ENCODE assay signal across 9 cellular contexts in genomic region chr20:62980970-62981369, GRCh38. TPM values are rescaled to one million over a fixed set of nuclear protein-coding genes. Genes with fewer than 3 reads are reported as not detected.
DNase-seq lines count a peak whose midpoint lies in the region; ATAC-seq lines count a peak whose summit lies in the region.
"Had no signal": no experiment of that assay in that cellular context is flagged by ENCODE, and none has a peak within 500 bp of the region (broad histone marks: within the 10 kb centered on the region; RNA-seq: fewer than 3 reads in every experiment).

No MANE protein-coding gene starts in this region.

- H3K27ac Mint-ChIP-seq in activated T-helper 17 cell treated with anti-CD3 and anti-CD28 coated beads, Interleukin-2, amount 50 U/mL, for 72 hours = no peak overlapping the region

- no peak for ATAC-seq in activated T-helper 17 cell treated with anti-CD3 and anti-CD28 coated beads, Interleukin-2, amount 50 U/mL, for 72 hours (replicated peaks)
- ATAC-seq in GM21529 (IDR thresholded peaks at IDR 0.05; ENCODE audit: unreplicated experiment) = no peak

- WGBS in GM23248 (ENCODE audit: low coverage in 1 of 2, low lambda C conversion rate in 2 of 2, missing lambda C conversion rate in 2 of 2), 2 experiments = 5 to 8% methylated on average over 19 to 27 of the region's 28 CpGs

- in situ Hi-C loops in GM23248 (cut with MboI) = no loop called here

- H4K20me1 ChIP-seq in GM23248 (ENCODE audit: insufficient read depth) = no peaks in the 10 kb centered on the region

- H3K4me1 ChIP-seq in GM23248 (ENCODE audit: insufficient read depth) = no peaks in the 10 kb centered on the region

- no peaks in the 10 kb centered on the region for H3K36me3 Mint-ChIP-seq in activated T-helper 17 cell treated with anti-CD3 and anti-CD28 coated beads, Interleukin-2, amount 50 U/mL, for 72 hours (ENCODE audit: low read depth)

- peaks cover 37% of the 10 kb centered on the region for H3K27me3 ChIP-seq in GM23248 (replicated peaks; ENCODE audit: insufficient read depth)

- no peak overlapping the region for H3K27ac ChIP-seq in GM23248

- H3K36me3 ChIP-seq in GM23248 (ENCODE audit: low read depth) = no peaks in the 10 kb centered on the region

- H3K79me2 ChIP-seq in GM23248 (ENCODE audit: insufficient read depth) = no peaks in the 10 kb centered on the region

- H3K9ac ChIP-seq in GM23248 = no peak overlapping the region

- peak overlapping the region; percentile 7 for H3K4me3 Mint-ChIP-seq in activated T-helper 17 cell treated with anti-CD3 and anti-CD28 coated beads, Interleukin-2, amount 50 U/mL, for 72 hours

- H3K9me2 ChIP-seq in GM23248 (ENCODE audit: insufficient read depth) = no peaks in the 10 kb centered on the region

- H2AFZ ChIP-seq in GM23248 = no peak overlapping the region

- H3F3A ChIP-seq in GM23248 (ENCODE audit: insufficient read depth) = no peaks in the 10 kb centered on the region

- H3K27me3 Mint-ChIP-seq in activated T-helper 17 cell treated with anti-CD3 and anti-CD28 coated beads, Interleukin-2, amount 50 U/mL, for 72 hours = peaks cover 15% of the 10 kb centered on the region

- no peaks in the 10 kb centered on the region for H3K9me3 ChIP-seq in GM23248 (ENCODE audit: low read depth)

- H3K4me1 Mint-ChIP-seq in activated T-helper 17 cell treated with anti-CD3 and anti-CD28 coated beads, Interleukin-2, amount 50 U/mL, for 72 hours = no peaks in the 10 kb centered on the region

- no peaks in the 10 kb centered on the region for H3K9me3 Mint-ChIP-seq in activated T-helper 17 cell treated with anti-CD3 and anti-CD28 coated beads, Interleukin-2, amount 50 U/mL, for 72 hours

- no peak overlapping the region for H3K4me2 ChIP-seq in GM23248 (ENCODE audit: unreplicated experiment)

- no peak overlapping the region for H3K4me3 ChIP-seq in GM23248
- H3K4me3 ChIP-seq: lung had no signal

- DNase-seq in GM23248 = peak; percentile 64
- DNase-seq in NCI-H345 treated with DMSO at 0.1 percent for 48 hours (lab: John Stamatoyannopoulos, UW; ENCODE audit: unreplicated experiment) = peak; percentile 33
- peak; percentile 70 for DNase-seq in retina
- DNase-seq in NCI-H187 treated with DMSO at 0.1 percent for 48 hours (lab: John Stamatoyannopoulos, UW) = no peak
- no peak for DNase-seq in globus pallidus (ENCODE audit: low spot score)
- DNase-seq: NCI-H1694 had no signal

RNA-seq across cellular contexts. Expression of gene BHLHE23, which starts 25.8 kb away (rescaled TPM):
- not detected in 2 replicates for total RNA-seq in GM23248 (2014; rRNA removed; shearing (Covaris generic))
- not detected in 2 replicates for polyA plus RNA-seq in GM23248 (2016; fragmentation: Nextera tagmentation; extraction: Ambion mirVana)
- total RNA-seq in activated T-helper 17 cell treated with anti-CD3 and anti-CD28 coated beads, Interleukin-2, amount 50 U/mL, for 72 hours = not detected
- total RNA-seq: lung had no signal
- polyA plus RNA-seq: lung had no signal

RNA-seq across cellular contexts. Expression of gene SLC17A9, which starts 28.5 kb away (rescaled TPM):
- 11.1 and 19.5 TPM in 2 replicates for total RNA-seq in GM23248 (2014; rRNA removed; shearing (Covaris generic))
- 17.7 and 23.2 TPM in 2 replicates for polyA plus RNA-seq in GM23248 (2016; fragmentation: Nextera tagmentation; extraction: Ambion mirVana)
- 1 to 10 TPM; 5.2 to 7.0 TPM for total RNA-seq in activated T-helper 17 cell treated with anti-CD3 and anti-CD28 coated beads, Interleukin-2, amount 50 U/mL, for 72 hours

RNA-seq across cellular contexts. Expression of gene GID8, which starts 43.0 kb away (rescaled TPM):
- 29.1 and 31.0 TPM in 2 replicates for total RNA-seq in GM23248 (2014; rRNA removed; shearing (Covaris generic))
- 17.5 and 17.6 TPM in 2 replicates for polyA plus RNA-seq in GM23248 (2016; fragmentation: Nextera tagmentation; extraction: Ambion mirVana)
- 10 to 100 TPM; 32.7 to 34.6 TPM for total RNA-seq in activated T-helper 17 cell treated with anti-CD3 and anti-CD28 coated beads, Interleukin-2, amount 50 U/mL, for 72 hours

RNA-seq across cellular contexts. Expression of gene DIDO1, which starts 54.7 kb away (rescaled TPM):
- 28.6 and 37.1 TPM in 2 replicates for total RNA-seq in GM23248 (2014; rRNA removed; shearing (Covaris generic))
- 15.5 and 16.2 TPM in 2 replicates for polyA plus RNA-seq in GM23248 (2016; fragmentation: Nextera tagmentation; extraction: Ambion mirVana)
- total RNA-seq in activated T-helper 17 cell treated with anti-CD3 and anti-CD28 coated beads, Interleukin-2, amount 50 U/mL, for 72 hours = 10 to 100 TPM; 51.4 to 51.5 TPM

Comparison
In these comparisons a context has a peak if more than half of its experiments do, and no peak if none do; other contexts are left out.
1. DNase-seq: peak in GM23248 (single experiment), NCI-H345 treated with DMSO at 0.1 percent for 48 hours (single experiment) and retina (single experiment); none in NCI-H187 treated with DMSO at 0.1 percent for 48 hours (single experiment) and globus pallidus (single experiment).